8 cellular contexts compared by ENCODE assay signal in the genomic region with DNA sequence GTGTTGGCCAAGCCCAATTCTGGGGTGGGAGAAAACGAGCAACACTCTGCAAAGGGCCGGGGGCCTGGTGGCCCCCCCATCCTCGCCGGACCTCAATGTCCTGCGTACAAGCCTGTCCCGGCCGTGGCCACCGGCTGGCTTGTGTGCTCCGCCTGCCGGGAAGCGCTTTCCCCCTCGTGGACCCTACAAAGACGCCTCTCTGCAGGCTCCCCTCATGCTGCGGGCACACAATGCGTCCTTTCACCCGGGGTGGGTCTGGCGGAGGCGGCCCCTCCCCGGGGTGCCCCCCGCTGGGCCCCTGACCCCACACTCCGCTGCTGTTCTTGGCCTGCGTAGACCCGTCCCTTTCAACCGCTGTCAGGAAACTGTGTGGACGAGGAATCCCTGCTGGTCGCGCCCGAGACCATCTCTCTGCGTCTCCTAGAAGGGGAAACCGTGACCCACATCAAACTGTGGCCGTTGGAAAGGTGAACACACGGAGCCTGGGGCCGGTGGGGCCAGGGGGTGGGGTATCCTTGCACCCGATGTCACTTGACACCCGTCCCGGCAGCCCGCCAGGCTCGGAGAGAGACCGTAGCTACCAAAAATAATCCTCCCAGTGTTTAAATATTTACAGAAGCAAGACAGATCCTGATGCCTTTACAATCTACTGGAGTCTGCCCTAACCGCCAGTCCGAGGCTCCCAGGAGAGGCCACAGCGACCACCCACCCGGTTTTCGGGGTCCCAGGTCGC. TPM values are rescaled to one million over a fixed set of nuclear protein-coding genes. Genes with fewer than 3 reads are reported as not detected.
DNase-seq lines count a peak whose midpoint lies in the region; ATAC-seq, FAIRE-seq and TF ChIP-seq lines count a peak whose summit lies in the region.

No MANE protein-coding gene starts in this region.

- H3K4me1 Mint-ChIP-seq in naive B cell = peaks cover 17 to 41% (median 33%) of the 10 kb centered on the region in 3 donors

- DNase-seq in H7 (no peak), NCI-H69 (lab: John Stamatoyannopoulos, UW) (peak; percentile 90), naive B cell (no peak), NOMO-1 treated with DMSO at 0.1 percent for 48 hours (lab: John Stamatoyannopoulos, UW; ENCODE audit: unreplicated experiment) (no peak), GM13976 (ENCODE audit: low spot score) (no peak), GM19239 (ENCODE audit: insufficient read length, low spot score) (no peak)

- H3K36me3 ChIP-seq in H7 (replicated peaks; ENCODE audit: control insufficient read depth, insufficient read depth, low read length) (no peaks in the 10 kb centered on the region; the same call in 1 of the 2 replicates), duodenal mucosa (ENCODE audit: control insufficient read depth in 1 of 2, insufficient read depth in 2 of 2, low read length in 2 of 2) (no peaks in the 10 kb centered on the region)

- no peaks in the 10 kb centered on the region for H3K9me3 ChIP-seq in duodenal mucosa (ENCODE audit: control insufficient read depth in 1 of 2, low read length in 2 of 2)

- H3K4me1 ChIP-seq in duodenal mucosa (ENCODE audit: control insufficient read depth in 1 of 2, insufficient read depth in 2 of 2, low read length in 2 of 2) = peaks cover 66 to 67% of the 10 kb centered on the region in 2 donors

- no peak overlapping the region for H3K27ac ChIP-seq in duodenal mucosa (ENCODE audit: low read depth, low read length)

- ATAC-seq in naive B cell (ENCODE audit: low read depth in 2 of 2) (peak in 1 of 2 donors; percentile 10), HG03571 (IDR thresholded peaks at IDR 0.05; ENCODE audit: unreplicated experiment) (no peak)

- peaks cover 0 to 9% (median 3%) of the 10 kb centered on the region in 3 donors for H3K27me3 Mint-ChIP-seq in naive B cell

- peak overlapping the region in 7 of 8 donors; percentile 72 to 87 (median 76) for H3K4me3 Mint-ChIP-seq in naive B cell

- in situ Hi-C loops in GM13976 (cut with MboI; ENCODE audit: low sequenced_read_pairs, unreplicated experiment) = no loop called here

- H3K27me3 ChIP-seq in H7 (ENCODE audit: control insufficient read depth, insufficient read depth, low read length) = no peaks in the 10 kb centered on the region
- no peaks in the 10 kb centered on the region for H3K27me3 ChIP-seq in duodenal mucosa (ENCODE audit: control insufficient read depth in 1 of 2, insufficient read depth in 2 of 2, low read length in 2 of 2)

- no peaks in the 10 kb centered on the region for H3K36me3 Mint-ChIP-seq in naive B cell

- H3K9me3 Mint-ChIP-seq in naive B cell = no peaks in the 10 kb centered on the region

- TF ChIP-seq CTCF in GM13976 (IDR thresholded peaks at IDR 0.05; ENCODE audit: borderline replicate concordance, control extremely low read depth, extremely low read depth, insufficient read depth, missing control alignments) = no peak

- H3K27ac Mint-ChIP-seq in naive B cell = peak overlapping the region in 4 of 6 donors; percentile 74 to 95 (median 82)

- FAIRE-seq in GM19239 (lab: Jason Lieb, UNC) = no peak

- peak overlapping the region; percentile 14 to 30 for H3K9ac ChIP-seq in duodenal mucosa (ENCODE audit: low read depth in 1 of 2, low read length in 2 of 2)

- H3K4me3 ChIP-seq in H7 (ENCODE audit: insufficient read depth, low read depth, low read length) (peak overlapping the region; percentile 42), duodenal mucosa (ENCODE audit: low read depth in 1 of 2, low read length in 2 of 2) (peak overlapping the region; percentile 45 to 55)

RNA-seq across cellular contexts. Expression of a gene that starts 43.6 kb away (rescaled TPM):
- 81.8 and 95.8 TPM in 2 replicates for total RNA-seq in H7 (2014; rRNA removed; shearing (Covaris generic))
- 1 to 10 TPM in 3 of 6 donors, under 1 TPM in 2, not detected in 1; 0.31 to 2.6 (median 1.4) TPM for polyA plus RNA-seq in naive B cell (ENCODE audit: low read depth in 6 of 6)

RNA-seq across cellular contexts. Expression of a gene that starts 44.4 kb away (rescaled TPM):
- total RNA-seq in H7 (2014; rRNA removed; shearing (Covaris generic)) = 3.8 and 4.2 TPM in 2 replicates
- polyA plus RNA-seq in naive B cell (ENCODE audit: low read depth in 6 of 6) = not detected
